ENCODE assay signal across 8 cellular contexts in genomic region chr12:132414634-132415340, GRCh38.
DNase-seq lines count a peak whose midpoint lies in the region; ATAC-seq and TF ChIP-seq lines count a peak whose summit lies in the region.

No MANE protein-coding gene starts in this region.

- TF ChIP-seq EP300 in sigmoid colon (IDR thresholded peaks at IDR 0.05): no peak

- peaks cover 0 to 11% (median 9%) of the 10 kb centered on the region in 4 donors for H3K4me1 ChIP-seq in sigmoid colon

- no peak overlapping the region for H3K4me3 ChIP-seq in HFF-Myc (replicated peaks; ENCODE audit: low read depth, low read length)
- H3K4me3 ChIP-seq in sigmoid colon: no peak overlapping the region

- H3K9me3 ChIP-seq in sigmoid colon: no peaks in the 10 kb centered on the region

- intact Hi-C loops in left ventricle myocardium superior (cut with micrococcal nuclease) (loop anchor here (10.0 kb wide), 1 partner anchor 200 kb away; the partner anchor contains the start of genes LRCOL1 and P2RX2), sigmoid colon (cut with DNase I) (loop anchor here (1.0 to 10.0 kb wide), 3 partner anchors 109 to 260 kb away; no protein-coding TSS in a partner anchor)

- H3K27ac ChIP-seq in sigmoid colon: no peak overlapping the region

- no peak for TF ChIP-seq POLR2A in sigmoid colon (IDR thresholded peaks at IDR 0.05)

- H3K36me3 ChIP-seq in sigmoid colon: no peaks in the 10 kb centered on the region

- H3K27me3 ChIP-seq in sigmoid colon: peaks cover 6 to 58% (median 46%) of the 10 kb centered on the region in 3 donors

- DNase-seq in GM04503 (ENCODE audit: low read depth) (peak; percentile 11), HFF-Myc (ENCODE audit: extremely low read depth, low read depth) (peak; percentile 41), NCI-H1105 treated with DMSO at 0.1 percent for 48 hours (lab: John Stamatoyannopoulos, UW) (peak; percentile 52), T-helper 1 cell (peak; percentile 44 to 72 (median 69)), amniotic epithelial cell (ENCODE audit: low read depth) (peak; percentile 49), left ventricle myocardium superior (peak; percentile 84), sigmoid colon (peak; percentile 85)

- ATAC-seq in left ventricle myocardium superior (peak; percentile 97), GM21737 (IDR thresholded peaks at IDR 0.05; ENCODE audit: unreplicated experiment) (no peak)

- TF ChIP-seq CTCF in HFF-Myc (IDR thresholded peaks at IDR 0.05; ENCODE audit: low read depth, low read length, missing control alignments): peak; percentile 92
- TF ChIP-seq CTCF in sigmoid colon (IDR thresholded peaks at IDR 0.05): peak; percentile 76 to 94 (median 80)

- 5 to 16% methylated on average over 30 of the region's 30 CpGs for WGBS in sigmoid colon, 2 donors

Comparison
In these comparisons a context has a peak if more than half of its experiments do, and no peak if none do; other contexts are left out.
1. DNase-seq: peak in every context shown above with its lines; median percentile 85 in sigmoid colon; 84 in left ventricle myocardium superior; 69 in T-helper 1 cell; 52 in NCI-H1105 treated with DMSO at 0.1 percent for 48 hours; 49 in amniotic epithelial cell; 41 in HFF-Myc; 11 in GM04503.